Comparison of ENCODE assay signal across 11 cellular contexts in the genomic region with DNA sequence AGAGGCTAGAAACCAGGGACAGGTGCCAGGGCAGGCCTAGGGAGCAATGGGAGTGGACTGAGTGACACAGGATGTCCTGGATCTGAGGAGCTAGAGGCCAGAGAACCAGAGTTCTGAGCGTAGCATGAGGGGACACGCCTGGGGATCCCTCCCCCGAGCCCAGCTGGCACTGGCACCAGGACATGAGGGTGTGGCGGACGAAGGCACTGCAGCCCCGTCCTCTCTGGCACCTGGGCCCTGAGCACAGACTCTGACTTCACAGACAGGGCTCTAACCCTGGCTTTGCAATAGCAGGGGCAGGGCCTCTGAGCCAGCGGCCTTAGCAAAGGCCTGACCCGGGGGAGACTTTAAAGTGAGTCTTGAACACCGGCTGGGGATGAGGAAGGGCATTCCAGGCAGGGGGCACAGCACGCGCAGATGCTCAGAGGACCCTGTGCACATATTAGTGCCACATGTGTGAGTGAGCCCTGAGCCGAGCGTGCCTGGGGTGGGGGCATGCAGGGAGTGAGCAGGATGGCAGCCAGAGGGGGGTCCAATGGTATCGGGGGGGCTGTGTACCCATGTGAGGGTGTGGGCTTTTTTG.
DNase-seq lines count a peak whose midpoint lies in the region; ATAC-seq and TF ChIP-seq lines count a peak whose summit lies in the region.
"Had no signal": no experiment of that assay in that cellular context is flagged by ENCODE, and none has a peak within 500 bp of the region (broad histone marks: within the 10 kb centered on the region; RNA-seq: fewer than 3 reads in every experiment).

No MANE protein-coding gene starts in this region.

- CTCF ChIA-PET in CD4-positive, alpha-beta memory T cell (lab: Charles Lee; ENCODE audit: partially characterized antibody) = no interaction called here
- CTCF ChIA-PET in OCI-LY7 (lab: Charles Lee; ENCODE audit: unreplicated experiment) = no interaction called here

- no peaks in the 10 kb centered on the region for H3F3A ChIP-seq in GM23338 (replicated peaks; ENCODE audit: low read depth)

- DNase-seq in CD4-positive, alpha-beta memory T cell = no peak
- DNase-seq in OCI-LY7 (ENCODE audit: low spot score) (no peak), chondrocyte (ENCODE audit: low spot score) (peak; percentile 60), osteoblast (ENCODE audit: insufficient read length, low spot score, missing footprints) (peak; percentile 72), GM23338 (ENCODE audit: low spot score) (no peak), NCI-H446 treated with DMSO at 0.1 percent for 48 hours (lab: John Stamatoyannopoulos, UW) (no peak)
- DNase-seq: DND-41, NCI-H1436 treated with DMSO at 0.1 percent for 48 hours had no signal

- H3K4me3 ChIP-seq in CD4-positive, alpha-beta memory T cell (ENCODE audit: low read length in 2 of 2) = no peak overlapping the region
- H3K4me3 ChIP-seq in OCI-LY7 (ENCODE audit: low read depth, low read length, poor library complexity, severe bottlenecking) (no peak overlapping the region), osteoblast (ENCODE audit: insufficient read depth, low read length) (no peak overlapping the region), GM23338 (no peak overlapping the region)

- no peak overlapping the region for H3K27ac ChIP-seq in CD4-positive, alpha-beta memory T cell (ENCODE audit: low read depth, low read length)
- H3K27ac ChIP-seq in OCI-LY7 (ENCODE audit: low read depth, low read length, poor library complexity, severe bottlenecking) = peak overlapping the region; percentile 80
- H3K27ac ChIP-seq in osteoblast (ENCODE audit: low read depth, low read length) = peak overlapping the region; percentile 46
- H3K27ac ChIP-seq in GM23338 (ENCODE audit: low read depth) = no peak overlapping the region

- H2AFZ ChIP-seq in OCI-LY7 (ENCODE audit: low read length) (no peak overlapping the region), osteoblast (ENCODE audit: low read length) (no peak overlapping the region), GM23338 (no peak overlapping the region)

- BruUV-seq in OCI-LY7 (replicated peaks; lab: Mats Ljungman, UMichigan) = no TSS peak

- intact Hi-C loops in CD4-positive, alpha-beta memory T cell (cut with micrococcal nuclease) = no loop called here
- intact Hi-C loops in OCI-LY7 (cut with micrococcal nuclease; ENCODE audit: unreplicated experiment) = loop anchor here (5.0 to 10.0 kb wide), 2 partner anchors 112 to 964 kb away; no protein-coding TSS in a partner anchor

- POLR2A ChIA-PET in CD4-positive, alpha-beta memory T cell (lab: Charles Lee; ENCODE audit: partially characterized antibody) = no interaction called here
- POLR2A ChIA-PET in OCI-LY7 (lab: Charles Lee) = no interaction called here

- no peaks in the 10 kb centered on the region for H4K20me1 ChIP-seq in OCI-LY7 (ENCODE audit: insufficient read depth, low read length)
- H4K20me1 ChIP-seq in osteoblast (ENCODE audit: insufficient read depth, low read length) = no peaks in the 10 kb centered on the region
- no peaks in the 10 kb centered on the region for H4K20me1 ChIP-seq in GM23338 (replicated peaks; ENCODE audit: insufficient read depth)

- peaks cover 0 to 1% of the 10 kb centered on the region in 2 donors for H3K27me3 Mint-ChIP-seq in CD4-positive, alpha-beta memory T cell
- H3K27me3 Mint-ChIP-seq in chondrocyte (ENCODE audit: low read depth) (peaks cover 15% of the 10 kb centered on the region), GM23338 (ENCODE audit: insufficient read depth, low read depth, poor library complexity) (peaks cover 19% of the 10 kb centered on the region)

- H3K4me2 ChIP-seq in OCI-LY7 (ENCODE audit: low read length) (no peak overlapping the region), osteoblast (ENCODE audit: insufficient read depth, low read length) (no peak overlapping the region), GM23338 (no peak overlapping the region)

- no peaks in the 10 kb centered on the region for H3K9me3 ChIP-seq in CD4-positive, alpha-beta memory T cell (ENCODE audit: control insufficient read depth in 1 of 2, low read length in 2 of 2)
- no peaks in the 10 kb centered on the region for H3K9me3 ChIP-seq in OCI-LY7 (ENCODE audit: low read length)
- H3K9me3 ChIP-seq in osteoblast (ENCODE audit: low read depth, low read length) = no peaks in the 10 kb centered on the region

- H3K4me3 Mint-ChIP-seq in CD4-positive, alpha-beta memory T cell = peak overlapping the region in 2 of 8 donors; percentile 61 to 63
- H3K4me3 Mint-ChIP-seq in chondrocyte (ENCODE audit: unreplicated experiment) (no peak overlapping the region), GM23338 (no peak overlapping the region)

- ATAC-seq in GM23338 (no peak), HG02678 (IDR thresholded peaks at IDR 0.05; ENCODE audit: unreplicated experiment) (no peak)

- H3K9me3 Mint-ChIP-seq in CD4-positive, alpha-beta memory T cell = peaks cover 0 to 3% (median 0%) of the 10 kb centered on the region in 8 donors
- H3K9me3 Mint-ChIP-seq in chondrocyte (ENCODE audit: low read depth) = peaks cover 6% of the 10 kb centered on the region
- peaks cover 4% of the 10 kb centered on the region; the same call in 2 of the 3 replicates for H3K9me3 Mint-ChIP-seq in GM23338

- H3K27me3 ChIP-seq in CD4-positive, alpha-beta memory T cell (ENCODE audit: insufficient read depth, low read length) = no peaks in the 10 kb centered on the region
- H3K27me3 ChIP-seq in osteoblast (ENCODE audit: insufficient read depth, low read length) (no peaks in the 10 kb centered on the region), GM23338 (ENCODE audit: insufficient read depth) (no peaks in the 10 kb centered on the region)
- H3K27me3 ChIP-seq: brain microvascular endothelial cell had no signal

- H3K9me2 ChIP-seq in OCI-LY7 (ENCODE audit: insufficient read depth, low read length) = no peaks in the 10 kb centered on the region
- H3K9me2 ChIP-seq in GM23338 (ENCODE audit: insufficient read depth) = no peaks in the 10 kb centered on the region

- H3K4me1 Mint-ChIP-seq in CD4-positive, alpha-beta memory T cell = peaks cover 16 to 62% (median 34%) of the 10 kb centered on the region in 4 donors
- peaks cover 26% of the 10 kb centered on the region for H3K4me1 Mint-ChIP-seq in chondrocyte (ENCODE audit: low read depth)
- H3K4me1 Mint-ChIP-seq in GM23338 = peaks cover 15% of the 10 kb centered on the region

- H3K36me3 ChIP-seq in CD4-positive, alpha-beta memory T cell (ENCODE audit: insufficient read depth, low read length) = no peaks in the 10 kb centered on the region
- no peaks in the 10 kb centered on the region for H3K36me3 ChIP-seq in OCI-LY7 (ENCODE audit: insufficient read depth, low read length)
- H3K36me3 ChIP-seq in osteoblast (ENCODE audit: insufficient read depth, low read length) = no peaks in the 10 kb centered on the region
- no peaks in the 10 kb centered on the region for H3K36me3 ChIP-seq in GM23338 (ENCODE audit: insufficient read depth)
- H3K36me3 ChIP-seq: brain microvascular endothelial cell had no signal

- H3K27ac Mint-ChIP-seq in CD4-positive, alpha-beta memory T cell = peak overlapping the region; percentile 32 to 81 (median 74)
- no peak overlapping the region for H3K27ac Mint-ChIP-seq in chondrocyte (ENCODE audit: unreplicated experiment)
- no peak overlapping the region for H3K27ac Mint-ChIP-seq in GM23338
- H3K27ac Mint-ChIP-seq: progenitor cell of endocrine pancreas had no signal

- H3K4me1 ChIP-seq in CD4-positive, alpha-beta memory T cell (ENCODE audit: insufficient read depth, low read length) = peaks cover 39% of the 10 kb centered on the region
- H3K4me1 ChIP-seq in OCI-LY7 (ENCODE audit: insufficient read depth, low read length, poor library complexity, severe bottlenecking) (peaks cover 31% of the 10 kb centered on the region), osteoblast (ENCODE audit: insufficient read depth, low read length) (peaks cover 26% of the 10 kb centered on the region), GM23338 (ENCODE audit: insufficient read depth) (peaks cover 4% of the 10 kb centered on the region)

- no peaks in the 10 kb centered on the region for H3K36me3 Mint-ChIP-seq in CD4-positive, alpha-beta memory T cell
- H3K36me3 Mint-ChIP-seq in chondrocyte (ENCODE audit: low read depth) = peaks cover 5% of the 10 kb centered on the region
- H3K36me3 Mint-ChIP-seq in GM23338 (ENCODE audit: low read depth) = no peaks in the 10 kb centered on the region

- H3K79me2 ChIP-seq in OCI-LY7 (ENCODE audit: insufficient read depth, low read depth, low read length) = no peaks in the 10 kb centered on the region
- no peaks in the 10 kb centered on the region for H3K79me2 ChIP-seq in osteoblast (ENCODE audit: insufficient read depth, low read length)
- H3K79me2 ChIP-seq in GM23338 (replicated peaks; ENCODE audit: insufficient read depth) = no peaks in the 10 kb centered on the region

- no peak for TF ChIP-seq CTCF in OCI-LY7 (conservative IDR thresholded peaks at IDR 0.05; ENCODE audit: low read length)
- TF ChIP-seq CTCF in chondrocyte (IDR thresholded peaks at IDR 0.05) = no peak
- TF ChIP-seq CTCF in osteoblast (IDR thresholded peaks at IDR 0.05; ENCODE audit: extremely low read depth, low read depth, low read length) = no peak
- TF ChIP-seq CTCF in GM23338 (conservative IDR thresholded peaks at IDR 0.05; ENCODE audit: low read depth in 2 of 2) = no peak

TF ChIP-seq in GM23338, 12 proteins besides CTCF, POLR2A, EP300 and RAD21:
- TF ChIP-seq ZNF331 (CRISPR knock-in tag; IDR thresholded peaks at IDR 0.05; ENCODE audit: low read depth) = no peak

Comparison
In these comparisons a context has a peak if more than half of its experiments do, and no peak if none do; other contexts are left out.
1. DNase-seq: peak in chondrocyte (single experiment) and osteoblast (single experiment); none in CD4-positive, alpha-beta memory T cell (0 of 5), OCI-LY7 (single experiment), GM23338 (single experiment) and NCI-H446 treated with DMSO at 0.1 percent for 48 hours (single experiment).
2. H3K27ac ChIP-seq: peak in OCI-LY7 (single experiment) and osteoblast (single experiment); none in CD4-positive, alpha-beta memory T cell (single experiment) and GM23338 (single experiment).
3. H3K27ac Mint-ChIP-seq: peak in CD4-positive, alpha-beta memory T cell (7 of 7); none in chondrocyte (single experiment) and GM23338 (single experiment).